22 cellular contexts compared by ENCODE assay signal in the genomic region with DNA sequence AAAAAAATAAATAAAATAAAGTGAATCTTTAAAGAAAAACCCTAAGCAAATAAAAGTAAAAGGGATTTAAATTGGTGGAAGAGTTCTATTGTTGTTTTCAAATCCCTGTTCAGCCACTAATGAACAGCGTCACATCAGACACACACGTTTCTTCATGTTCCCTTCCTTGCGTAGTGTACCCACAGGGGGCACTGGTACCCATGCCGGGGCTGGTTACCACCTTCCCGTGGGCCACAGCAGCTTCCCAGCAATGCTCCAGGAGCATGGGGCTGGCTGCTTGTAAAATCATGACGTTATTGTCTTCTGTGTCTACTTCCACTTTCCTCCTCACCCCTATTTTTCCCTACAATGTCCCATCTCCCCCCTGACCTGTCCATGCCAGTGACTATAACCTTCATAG.
"Had no signal": no experiment of that assay in that cellular context is flagged by ENCODE, and none has a peak within 500 bp of the region (broad histone marks: within the 10 kb centered on the region; RNA-seq: fewer than 3 reads in every experiment).

No MANE protein-coding gene starts in this region.

- H3K4me3 ChIP-seq: body of pancreas, cardiac muscle cell, left lung, lung, smooth muscle cell, stomach, suprapubic skin, tibial nerve had no signal

- H3K4me3 Mint-ChIP-seq: activated CD8-positive, alpha-beta T cell treated with anti-CD3 and anti-CD28 coated beads, Interleukin-2, amount 10 ng/mL, durations not matched to agents 7 days and 5 days; activated naive CD4-positive, alpha-beta T cell treated with anti-CD3 and anti-CD28 coated beads, Interleukin-2, amount 50 U/mL, for 24 hours; activated T-helper 1 cell treated with anti-CD3 and anti-CD28 coated beads, Interleukin-12 subunit alpha, Interleukin-12 subunit beta, Interleukin-2, Interleukin-4 antibody, amounts not matched to agents 30 ng/mL and 10 ng/mL and 1 ng/mL, durations not matched to agents 14 hours and 24 hours and 36 hours; naive thymus-derived CD4-positive, alpha-beta T cell; neural crest cell; stimulated activated memory B cell treated with anti-CD40 and anti-IgM and Interleukin-4, amounts not matched to agents 10 μg/mL and 1 μg/mL and 100 μg/mL, for 72 hours had no signal

- ATAC-seq: activated CD8-positive, alpha-beta T cell treated with anti-CD3 and anti-CD28 coated beads, Interleukin-2, amount 10 ng/mL, durations not matched to agents 7 days and 5 days; body of pancreas; left lung; naive thymus-derived CD4-positive, alpha-beta T cell; sciatic nerve; stimulated activated memory B cell treated with anti-CD40 and anti-IgM and Interleukin-4, amounts not matched to agents 10 μg/mL and 1 μg/mL and 100 μg/mL, for 72 hours had no signal

- H3K36me3 Mint-ChIP-seq: activated naive CD4-positive, alpha-beta T cell treated with anti-CD3 and anti-CD28 coated beads, Interleukin-2, amount 50 U/mL, for 24 hours; naive thymus-derived CD4-positive, alpha-beta T cell; stimulated activated memory B cell treated with anti-CD40 and anti-IgM and Interleukin-4, amounts not matched to agents 10 μg/mL and 1 μg/mL and 100 μg/mL, for 72 hours had no signal

- H3K36me3 ChIP-seq: cardiac muscle cell, left lung, stomach, suprapubic skin, tibial nerve had no signal

- H3K4me1 ChIP-seq: body of pancreas, left lung, suprapubic skin, tibial nerve had no signal

- H3K27me3 Mint-ChIP-seq: activated naive CD4-positive, alpha-beta T cell treated with anti-CD3 and anti-CD28 coated beads, Interleukin-2, amount 50 U/mL, for 24 hours; naive thymus-derived CD4-positive, alpha-beta T cell had no signal

- H3K4me1 Mint-ChIP-seq: activated naive CD4-positive, alpha-beta T cell treated with anti-CD3 and anti-CD28 coated beads, Interleukin-2, amount 50 U/mL, for 24 hours; naive thymus-derived CD4-positive, alpha-beta T cell; neural crest cell; stimulated activated memory B cell treated with anti-CD40 and anti-IgM and Interleukin-4, amounts not matched to agents 10 μg/mL and 1 μg/mL and 100 μg/mL, for 72 hours had no signal

- H3K9me3 Mint-ChIP-seq: activated naive CD4-positive, alpha-beta T cell treated with anti-CD3 and anti-CD28 coated beads, Interleukin-2, amount 50 U/mL, for 24 hours; stimulated activated memory B cell treated with anti-CD40 and anti-IgM and Interleukin-4, amounts not matched to agents 10 μg/mL and 1 μg/mL and 100 μg/mL, for 72 hours had no signal

- H3K27me3 ChIP-seq: body of pancreas, cardiac muscle cell, left lung, stomach, suprapubic skin, tibial nerve had no signal

- H3K27ac ChIP-seq: body of pancreas, cardiac muscle cell, left lung, stomach, suprapubic skin, tibial nerve had no signal

- H3K27ac Mint-ChIP-seq: activated CD8-positive, alpha-beta T cell treated with anti-CD3 and anti-CD28 coated beads, Interleukin-2, amount 10 ng/mL, durations not matched to agents 7 days and 5 days; activated naive CD4-positive, alpha-beta T cell treated with anti-CD3 and anti-CD28 coated beads, Interleukin-2, amount 50 U/mL, for 24 hours; activated T-helper 1 cell treated with anti-CD3 and anti-CD28 coated beads, Interleukin-12 subunit alpha, Interleukin-12 subunit beta, Interleukin-2, Interleukin-4 antibody, amounts not matched to agents 30 ng/mL and 10 ng/mL and 1 ng/mL, durations not matched to agents 14 hours and 24 hours and 36 hours; naive thymus-derived CD4-positive, alpha-beta T cell; stimulated activated memory B cell treated with anti-CD40 and anti-IgM and Interleukin-4, amounts not matched to agents 10 μg/mL and 1 μg/mL and 100 μg/mL, for 72 hours had no signal

- H3K9me3 ChIP-seq: body of pancreas, stomach, suprapubic skin, tibial nerve had no signal

- H3K4me2 ChIP-seq: smooth muscle cell had no signal

- FAIRE-seq: endometrium had no signal

- DNase-seq: activated CD4-positive, alpha-beta T cell treated with anti-CD3 and anti-CD28 coated beads for 1 hour; activated CD4-positive, alpha-beta T cell treated with anti-CD3 and anti-CD28 coated beads, Interleukin-2, amount 50 U/mL, for 1 hour; activated CD8-positive, alpha-beta T cell treated with anti-CD3 and anti-CD28 coated beads, Interleukin-2, amount 10 ng/mL, durations not matched to agents 7 days and 5 days; activated gamma-delta T cell treated with Interleukin-2 at 50 U/mL for 16 hours; anterior cingulate cortex; body of pancreas; kidney glomerular epithelial cell; left lung; naive thymus-derived CD4-positive, alpha-beta T cell; stimulated activated CD4-positive, alpha-beta T cell treated with anti-CD3 and anti-CD28 coated beads, Interleukin-15, amount 100 ng/mL, for 24 hours; stomach had no signal
